Comparison of ENCODE assay signal across 14 cellular contexts in the genomic region with DNA sequence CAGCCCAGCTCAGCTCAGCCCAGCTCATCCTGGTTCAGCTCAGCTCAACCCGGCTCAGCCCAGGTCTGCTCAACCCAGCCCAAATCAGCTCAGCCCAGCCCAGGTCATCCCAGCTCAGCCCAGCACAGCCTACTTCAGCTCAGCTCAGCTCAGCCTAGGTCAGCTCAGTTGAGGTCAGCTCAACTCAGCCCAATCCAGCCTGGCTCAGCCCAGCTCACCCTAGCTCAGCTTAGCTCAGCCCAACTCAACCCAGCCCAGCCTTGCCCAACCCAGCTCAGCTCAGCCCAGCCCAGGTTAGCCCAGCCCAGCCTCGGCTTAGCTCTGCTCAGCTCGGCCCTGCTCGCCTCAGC.
A peak's percentile ranks its signal among the peaks of the same experiment; 100 is the strongest.
DNase-seq lines count a peak whose midpoint lies in the region; ATAC-seq and TF ChIP-seq lines count a peak whose summit lies in the region.
"Had no signal": no experiment of that assay in that cellular context is flagged by ENCODE, and none has a peak within 500 bp of the region (broad histone marks: within the 10 kb centered on the region; RNA-seq: fewer than 3 reads in every experiment).

No MANE protein-coding gene starts in this region.

- no peak for DNase-seq in stimulated activated naive CD8-positive, alpha-beta T cell treated with anti-CD3 and anti-CD28 coated beads, Interleukin-15, Interleukin-2, amounts not matched to agents 100 U/mL and 50 U/mL, for 24 hours
- DNase-seq in WERI-Rb-1 (peak; percentile 4), right lobe of liver (peak in 2 of 3 donors; percentile 16 to 18), putamen (ENCODE audit: low spot score) (no peak), germinal center (ENCODE audit: low spot score) (no peak)
- DNase-seq: C1 segment of cervical spinal cord, GDM1, NCI-H345 had no signal

- no peaks in the 10 kb centered on the region for H3K36me3 ChIP-seq in WERI-Rb-1
- no peaks in the 10 kb centered on the region for H3K36me3 ChIP-seq in right lobe of liver
- H3K36me3 ChIP-seq in gastroesophageal sphincter: no peaks in the 10 kb centered on the region
- H3K36me3 ChIP-seq: ascending aorta, heart left ventricle had no signal

- H3K4me3 ChIP-seq in WERI-Rb-1 (ENCODE audit: low read depth, low read length): no peak overlapping the region
- no peak overlapping the region for H3K4me3 ChIP-seq in right lobe of liver
- H3K4me3 ChIP-seq in gastroesophageal sphincter: no peak overlapping the region
- H3K4me3 ChIP-seq: ascending aorta, heart left ventricle had no signal

- H3K4me1 ChIP-seq in right lobe of liver: no peaks in the 10 kb centered on the region
- no peaks in the 10 kb centered on the region for H3K4me1 ChIP-seq in gastroesophageal sphincter
- H3K4me1 ChIP-seq: ascending aorta, heart left ventricle had no signal

- H3K4me1 Mint-ChIP-seq in stimulated activated naive CD8-positive, alpha-beta T cell treated with anti-CD3 and anti-CD28 coated beads, Interleukin-15, Interleukin-2, amounts not matched to agents 100 ng/mL and 50 ng/mL, for 24 hours (ENCODE audit: low read depth): peaks cover 40% of the 10 kb centered on the region
- H3K4me1 Mint-ChIP-seq: WTC11 had no signal

- peaks cover 23% of the 10 kb centered on the region for H3K36me3 Mint-ChIP-seq in stimulated activated naive CD8-positive, alpha-beta T cell treated with anti-CD3 and anti-CD28 coated beads, Interleukin-15, Interleukin-2, amounts not matched to agents 100 ng/mL and 50 ng/mL, for 24 hours (ENCODE audit: low read depth)

- TF ChIP-seq EP300 in gastroesophageal sphincter (IDR thresholded peaks at IDR 0.05): no peak

- H3K27me3 ChIP-seq in WERI-Rb-1 (ENCODE audit: insufficient read depth, low read depth, severe bottlenecking): peaks cover 67% of the 10 kb centered on the region
- H3K27me3 ChIP-seq in right lobe of liver: no peaks in the 10 kb centered on the region
- peaks cover 12% of the 10 kb centered on the region for H3K27me3 ChIP-seq in gastroesophageal sphincter
- H3K27me3 ChIP-seq: ascending aorta had no signal

- intact Hi-C loops in right lobe of liver (cut with DNase I): no loop called here

- no peak for ATAC-seq in stimulated activated naive CD8-positive, alpha-beta T cell treated with anti-CD3 and anti-CD28 coated beads, Interleukin-15, Interleukin-2, amounts not matched to agents 100 U/mL and 50 U/mL, for 24 hours
- ATAC-seq in right lobe of liver (peak in 1 of 4 donors; percentile 6), gastroesophageal sphincter (no peak), HG02588 (IDR thresholded peaks at IDR 0.05; ENCODE audit: unreplicated experiment) (no peak)
- ATAC-seq: WTC11 had no signal

- H3K27ac ChIP-seq in WERI-Rb-1 (no peak overlapping the region), right lobe of liver (no peak overlapping the region), gastroesophageal sphincter (no peak overlapping the region)
- H3K27ac ChIP-seq: ascending aorta, heart left ventricle had no signal

- TF ChIP-seq POLR2A in right lobe of liver (IDR thresholded peaks at IDR 0.05) (no peak), gastroesophageal sphincter (IDR thresholded peaks at IDR 0.05) (no peak)

- peak overlapping the region; percentile 85 for H3K4me3 Mint-ChIP-seq in stimulated activated naive CD8-positive, alpha-beta T cell treated with anti-CD3 and anti-CD28 coated beads, Interleukin-15, Interleukin-2, amounts not matched to agents 100 ng/mL and 50 ng/mL, for 24 hours
- H3K4me3 Mint-ChIP-seq: WTC11 had no signal

- no peaks in the 10 kb centered on the region for H3K9me3 Mint-ChIP-seq in stimulated activated naive CD8-positive, alpha-beta T cell treated with anti-CD3 and anti-CD28 coated beads, Interleukin-15, Interleukin-2, amounts not matched to agents 100 ng/mL and 50 ng/mL, for 24 hours

- H3K9me3 ChIP-seq in WERI-Rb-1 (ENCODE audit: severe bottlenecking) (no peaks in the 10 kb centered on the region), right lobe of liver (no peaks in the 10 kb centered on the region), gastroesophageal sphincter (peaks cover 0 to 6% (median 0%) of the 10 kb centered on the region in 3 donors)
- H3K9me3 ChIP-seq: ascending aorta, heart left ventricle had no signal

- TF ChIP-seq CTCF in WERI-Rb-1 (IDR thresholded peaks at IDR 0.05; ENCODE audit: low read depth, low read length): no peak
- no peak for TF ChIP-seq CTCF in right lobe of liver (IDR thresholded peaks at IDR 0.05)
- TF ChIP-seq CTCF in gastroesophageal sphincter (IDR thresholded peaks at IDR 0.05): no peak

- WGBS in right lobe of liver (ENCODE audit: insufficient coverage, low coverage, low lambda C conversion rate, missing lambda C conversion rate): 33% methylated on average over 1 of the region's 4 CpGs
- WGBS in gastroesophageal sphincter (ENCODE audit: low coverage in 1 of 2), 2 donors: 60% methylated on average over 1 of the region's 4 CpGs; no CpG with 5 or more reads in 1 of the 2 donors

- peak overlapping the region; percentile 49 for H3K27ac Mint-ChIP-seq in stimulated activated naive CD8-positive, alpha-beta T cell treated with anti-CD3 and anti-CD28 coated beads, Interleukin-15, Interleukin-2, amounts not matched to agents 100 ng/mL and 50 ng/mL, for 24 hours
- H3K27ac Mint-ChIP-seq: WTC11 had no signal

- no peaks in the 10 kb centered on the region for H3K27me3 Mint-ChIP-seq in stimulated activated naive CD8-positive, alpha-beta T cell treated with anti-CD3 and anti-CD28 coated beads, Interleukin-15, Interleukin-2, amounts not matched to agents 100 ng/mL and 50 ng/mL, for 24 hours

Comparison
In these comparisons a context has a peak if more than half of its experiments do, and no peak if none do; other contexts are left out.
1. DNase-seq: peak in WERI-Rb-1 (single experiment) and right lobe of liver (2 of 3); none in stimulated activated naive CD8-positive, alpha-beta T cell treated with anti-CD3 and anti-CD28 coated beads, Interleukin-15, Interleukin-2, amounts not matched to agents 100 U/mL and 50 U/mL, for 24 hours (single experiment), putamen (single experiment) and germinal center (single experiment).